ENCODE assay signal across 11 cellular contexts in genomic region chr10:89888647-89889046, GRCh38.
A peak's percentile ranks its signal among the peaks of the same experiment; 100 is the strongest.
DNase-seq lines count a peak whose midpoint lies in the region; ATAC-seq, FAIRE-seq and TF ChIP-seq lines count a peak whose summit lies in the region.
"Had no signal": no experiment of that assay in that cellular context is flagged by ENCODE, and none has a peak within 500 bp of the region (broad histone marks: within the 10 kb centered on the region; RNA-seq: fewer than 3 reads in every experiment).

No MANE protein-coding gene starts in this region.

- FAIRE-seq in frontal cortex (lab: Jason Lieb, UNC), result no peak

- DNase-seq in GM13976 (ENCODE audit: low spot score), result peak; percentile 8
- peak; percentile 19 for DNase-seq in germinal center (ENCODE audit: low spot score)
- no peak for DNase-seq in activated T-cell treated with anti-CD3 and anti-CD28 coated beads for 4 hours
- no peak for DNase-seq in NCI-H1105 treated with DMSO at 0.1 percent for 48 hours (lab: John Stamatoyannopoulos, UW)
- no peak for DNase-seq in frontal cortex (ENCODE audit: low spot score in 2 of 2)
- no peak for DNase-seq in ACHN
- DNase-seq: activated CD4-positive, alpha-beta memory T cell treated with anti-CD3 and anti-CD28 coated beads, Interleukin-2, amount 10 ng/mL, durations not matched to agents 7 days and 5 days; HFFc6; stimulated activated CD8-positive, alpha-beta memory T cell treated with anti-CD3 and anti-CD28 coated beads, Interleukin-4, amount 100 ng/mL, for 48 hours had no signal

- TF ChIP-seq CTCF in GM13976 (IDR thresholded peaks at IDR 0.05; ENCODE audit: borderline replicate concordance, control extremely low read depth, extremely low read depth, insufficient read depth, missing control alignments), result no peak

- peak; percentile 77 for ATAC-seq in GM21447 (IDR thresholded peaks at IDR 0.05; ENCODE audit: unreplicated experiment)
- ATAC-seq in HG03432 (IDR thresholded peaks at IDR 0.05; ENCODE audit: unreplicated experiment), result peak; percentile 72

- in situ Hi-C loops in GM13976 (cut with MboI; ENCODE audit: low sequenced_read_pairs, unreplicated experiment), result no loop called here
- in situ Hi-C loops in ACHN (cut with HindIII; ENCODE audit: low pct_ligation_motif_present, low pct_unique_long_range_greater_than_20kb, low sequenced_read_pairs), result no loop called here

Comparison
In these comparisons a context has a peak if more than half of its experiments do, and no peak if none do; other contexts are left out.
1. DNase-seq: peak in GM13976 (single experiment) and germinal center (single experiment); none in activated T-cell treated with anti-CD3 and anti-CD28 coated beads for 4 hours (single experiment), NCI-H1105 treated with DMSO at 0.1 percent for 48 hours (single experiment), frontal cortex (0 of 2) and ACHN (single experiment).